In genomic region chr3:59559721-59560514, GRCh38 we compare ENCODE assay signal across 10 cellular contexts.
DNase-seq lines count a peak whose midpoint lies in the region; ATAC-seq and TF ChIP-seq lines count a peak whose summit lies in the region.
"Had no signal": no experiment of that assay in that cellular context is flagged by ENCODE, and none has a peak within 500 bp of the region (broad histone marks: within the 10 kb centered on the region; RNA-seq: fewer than 3 reads in every experiment).

No MANE protein-coding gene starts in this region.

- H3K27me3 Mint-ChIP-seq in chondrocyte (ENCODE audit: low read depth) = no peaks in the 10 kb centered on the region

- no peaks in the 10 kb centered on the region; the same call in 1 of the 2 replicates for H3K9me2 ChIP-seq in PC-9 (ENCODE audit: insufficient read depth)

- H3K9me3 ChIP-seq in PC-9 (ENCODE audit: insufficient read depth, low read depth) (no peaks in the 10 kb centered on the region), smooth muscle cell (replicated peaks; ENCODE audit: low read depth) (no peaks in the 10 kb centered on the region)
- H3K9me3 ChIP-seq: right lobe of liver had no signal

- H3K4me3 ChIP-seq in PC-9 (no peak overlapping the region), smooth muscle cell (no peak overlapping the region)
- H3K4me3 ChIP-seq: right lobe of liver, SK-N-MC had no signal

- H3K4me2 ChIP-seq in PC-9 (peak overlapping the region; percentile 24), smooth muscle cell (peak overlapping the region; percentile 49)

- peak overlapping the region; percentile 89 for H3K27ac ChIP-seq in PC-9
- H3K27ac ChIP-seq in smooth muscle cell (ENCODE audit: low read depth) = peak overlapping the region; percentile 83
- H3K27ac ChIP-seq: right lobe of liver, SK-N-MC had no signal

- POLR2A ChIA-PET in PC-9 (lab: Charles Lee; ENCODE audit: unreplicated experiment) = interaction anchor here (0.6 kb wide), 1 partner anchor 291 kb away, joined by 3 read pairs; no protein-coding TSS in a partner anchor

- peak overlapping the region; percentile 42 for H3K9ac ChIP-seq in smooth muscle cell (ENCODE audit: low read depth)

- H3F3A ChIP-seq in PC-9 (ENCODE audit: insufficient read depth, low read depth) = peaks cover 10% of the 10 kb centered on the region
- H3F3A ChIP-seq in smooth muscle cell (ENCODE audit: low read depth) = no peaks in the 10 kb centered on the region

- H3K9me3 Mint-ChIP-seq in chondrocyte (ENCODE audit: low read depth) = peaks cover 2% of the 10 kb centered on the region

- no TSS peak for BruUV-seq in PC-9 (replicated peaks; lab: Mats Ljungman, UMichigan)

- peaks cover 19% of the 10 kb centered on the region for H3K4me1 ChIP-seq in PC-9 (replicated peaks; ENCODE audit: insufficient read depth)
- H3K4me1 ChIP-seq in smooth muscle cell (ENCODE audit: low read depth) = no peaks in the 10 kb centered on the region
- H3K4me1 ChIP-seq: right lobe of liver had no signal

- peaks cover 3% of the 10 kb centered on the region for H3K36me3 Mint-ChIP-seq in chondrocyte (ENCODE audit: low read depth)

- H2AFZ ChIP-seq in PC-9 = peak overlapping the region; percentile 72
- no peak overlapping the region for H2AFZ ChIP-seq in smooth muscle cell (ENCODE audit: low read depth)

- TF ChIP-seq CTCF in PC-9 (conservative IDR thresholded peaks at IDR 0.05) = no peak
- TF ChIP-seq CTCF in chondrocyte (IDR thresholded peaks at IDR 0.05) = no peak
- TF ChIP-seq CTCF in smooth muscle cell (IDR thresholded peaks at IDR 0.05; ENCODE audit: borderline replicate concordance, insufficient read depth, poor library complexity, severe bottlenecking) = no peak

- H3K27ac Mint-ChIP-seq in chondrocyte (ENCODE audit: unreplicated experiment) = peak overlapping the region; percentile 92

- ATAC-seq in GM21447 (IDR thresholded peaks at IDR 0.05; ENCODE audit: unreplicated experiment) = no peak
- ATAC-seq: right lobe of liver had no signal

- CTCF ChIA-PET in PC-9 (lab: Charles Lee) = no interaction called here

- H3K36me3 ChIP-seq in PC-9 (ENCODE audit: low read depth) = no peaks in the 10 kb centered on the region
- H3K36me3 ChIP-seq in smooth muscle cell (ENCODE audit: low read depth) = no peaks in the 10 kb centered on the region
- H3K36me3 ChIP-seq: right lobe of liver had no signal

- H3K4me3 Mint-ChIP-seq in chondrocyte (ENCODE audit: unreplicated experiment) = no peak overlapping the region

- DNase-seq in H4 (ENCODE audit: low spot score) = peak; percentile 83
- peak; percentile 9 to 74 for DNase-seq in PC-9
- no peak for DNase-seq in chondrocyte (ENCODE audit: low spot score)
- no peak for DNase-seq in smooth muscle cell (lab: John Stamatoyannopoulos, UW; ENCODE audit: unreplicated experiment)
- DNase-seq in posterior vena cava (ENCODE audit: low spot score) = no peak
- DNase-seq in NCI-H345 (lab: John Stamatoyannopoulos, UW) = no peak
- no peak for DNase-seq in NCI-H2227 (lab: John Stamatoyannopoulos, UW; ENCODE audit: unreplicated experiment)
- DNase-seq: right lobe of liver had no signal

- intact Hi-C loops in PC-9 (cut with micrococcal nuclease; ENCODE audit: unreplicated experiment) (no loop called here), posterior vena cava (cut with DNase I) (no loop called here)

- H3K4me1 Mint-ChIP-seq in chondrocyte (ENCODE audit: low read depth) = peaks cover 37% of the 10 kb centered on the region

- H3K27me3 ChIP-seq in PC-9 (ENCODE audit: insufficient read depth, low read depth) = no peaks in the 10 kb centered on the region
- H3K27me3 ChIP-seq in smooth muscle cell (ENCODE audit: low read depth) = no peaks in the 10 kb centered on the region
- H3K27me3 ChIP-seq: right lobe of liver had no signal

- 50% methylated on average over 4 of the region's 4 CpGs for WGBS in smooth muscle cell (ENCODE audit: low lambda C conversion rate)

- no peaks in the 10 kb centered on the region for H4K20me1 ChIP-seq in PC-9 (ENCODE audit: insufficient read depth)
- no peaks in the 10 kb centered on the region for H4K20me1 ChIP-seq in smooth muscle cell (ENCODE audit: low read depth)

- H3K79me2 ChIP-seq in PC-9 (ENCODE audit: low read depth) = no peaks in the 10 kb centered on the region
- H3K79me2 ChIP-seq in smooth muscle cell (ENCODE audit: low read depth) = no peaks in the 10 kb centered on the region

Comparison
In these comparisons a context has a peak if more than half of its experiments do, and no peak if none do; other contexts are left out.
1. DNase-seq: peak in H4 (single experiment) and PC-9 (2 of 2); none in chondrocyte (single experiment), smooth muscle cell (single experiment), posterior vena cava (single experiment), NCI-H345 (single experiment) and NCI-H2227 (single experiment).